15 cellular contexts compared by ENCODE assay signal in the genomic region with DNA sequence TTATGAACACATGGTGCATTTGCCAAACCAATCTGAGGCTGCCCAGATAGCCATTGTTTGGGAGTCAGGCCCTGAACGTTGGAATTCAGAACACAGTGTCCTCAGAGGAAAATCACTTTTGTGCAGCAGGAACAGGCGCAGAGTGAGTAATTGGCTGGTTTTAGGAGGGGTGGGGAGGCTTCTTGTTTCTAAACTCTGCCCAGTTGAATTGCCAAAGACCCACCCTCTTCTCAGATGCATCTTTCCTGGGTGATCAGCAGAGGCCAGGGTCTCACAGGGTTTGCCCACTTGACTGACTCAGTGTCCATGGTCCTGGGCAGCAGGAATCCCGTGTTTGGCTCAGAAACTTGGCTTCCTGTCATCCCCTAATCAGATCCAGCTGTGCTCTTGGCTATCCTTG. TPM values are rescaled to one million over a fixed set of nuclear protein-coding genes. Genes with fewer than 3 reads are reported as not detected.
DNase-seq lines count a peak whose midpoint lies in the region; ATAC-seq and TF ChIP-seq lines count a peak whose summit lies in the region.
"Had no signal": no experiment of that assay in that cellular context is flagged by ENCODE, and none has a peak within 500 bp of the region (broad histone marks: within the 10 kb centered on the region; RNA-seq: fewer than 3 reads in every experiment).

No MANE protein-coding gene starts in this region.

- H3K4me3 ChIP-seq in BE2C (ENCODE audit: low read depth, low read length) (no peak overlapping the region), cardiac fibroblast (replicated peaks in 1 of 2; ENCODE audit: low read depth in 2 of 2, low read length in 2 of 2) (no peak overlapping the region), right cardiac atrium (ENCODE audit: low read length) (no peak overlapping the region), skeletal muscle satellite cell (ENCODE audit: low read length) (no peak overlapping the region)
- H3K4me3 ChIP-seq: BLaER1 had no signal

- H3K4me1 ChIP-seq in BE2C (peaks cover 6% of the 10 kb centered on the region), right cardiac atrium (ENCODE audit: control insufficient read depth, insufficient read depth, low read length) (peaks cover 3% of the 10 kb centered on the region), skeletal muscle satellite cell (ENCODE audit: control insufficient read depth, insufficient read depth, low read length) (peaks cover 22% of the 10 kb centered on the region)
- H3K4me1 ChIP-seq: BLaER1 had no signal

- no peak overlapping the region for H3K4me3 Mint-ChIP-seq in effector memory CD8-positive, alpha-beta T cell
- no peak overlapping the region for H3K4me3 Mint-ChIP-seq in activated CD4-positive, alpha-beta memory T cell treated with anti-CD3 and anti-CD28 coated beads for 36 hours

- ATAC-seq in right cardiac atrium (peak; percentile 70 to 83), GM21723 (IDR thresholded peaks at IDR 0.05; ENCODE audit: unreplicated experiment) (no peak)
- no peak for ATAC-seq in effector memory CD8-positive, alpha-beta T cell (replicated peaks)
- ATAC-seq: left lobe of liver had no signal

- intact Hi-C loops in right cardiac atrium (cut with DNase I): loop anchor here in 2 of 4 donors (5.0 to 10.0 kb wide), 3 partner anchors 146 to 234 kb away; no protein-coding TSS in a partner anchor
- intact Hi-C loops in activated CD4-positive, alpha-beta memory T cell treated with anti-CD3 and anti-CD28 coated beads for 36 hours (cut with micrococcal nuclease): no loop called here

- H3K9me3 Mint-ChIP-seq in effector memory CD8-positive, alpha-beta T cell: no peaks in the 10 kb centered on the region
- H3K9me3 Mint-ChIP-seq in activated CD4-positive, alpha-beta memory T cell treated with anti-CD3 and anti-CD28 coated beads for 36 hours: no peaks in the 10 kb centered on the region

- no peaks in the 10 kb centered on the region for H3K36me3 Mint-ChIP-seq in effector memory CD8-positive, alpha-beta T cell (ENCODE audit: insufficient read depth)
- H3K36me3 Mint-ChIP-seq in activated CD4-positive, alpha-beta memory T cell treated with anti-CD3 and anti-CD28 coated beads for 36 hours: no peaks in the 10 kb centered on the region

- TF ChIP-seq CTCF in BE2C (IDR thresholded peaks at IDR 0.05; ENCODE audit: low read depth, low read length) (0 out of 2 replicates have a peak, but pooled peaks have one; percentile 6), cardiac fibroblast (IDR thresholded peaks at IDR 0.05; ENCODE audit: low read depth, low read length) (no peak)

- no peak overlapping the region for H3K27ac ChIP-seq in right cardiac atrium (ENCODE audit: low read length)
- H3K27ac ChIP-seq: BLaER1 had no signal

- no peak overlapping the region for H3K27ac Mint-ChIP-seq in effector memory CD8-positive, alpha-beta T cell
- no peak overlapping the region for H3K27ac Mint-ChIP-seq in activated CD4-positive, alpha-beta memory T cell treated with anti-CD3 and anti-CD28 coated beads for 36 hours

- DNase-seq in BE2C (no peak), cardiac fibroblast (ENCODE audit: low read depth in 2 of 2) (peak; percentile 51 to 70), right cardiac atrium (peak in 1 of 3 donors; percentile 65), SKM-1 treated with dmso at 0.1 percent for 144 hours (lab: John Stamatoyannopoulos, UW; ENCODE audit: unreplicated experiment) (no peak)
- DNase-seq in effector memory CD8-positive, alpha-beta T cell: no peak
- no peak for DNase-seq in activated CD4-positive, alpha-beta memory T cell treated with anti-CD3 and anti-CD28 coated beads for 36 hours
- DNase-seq: activated CD4-positive, alpha-beta T cell treated with anti-CD3 and anti-CD28 coated beads, Interleukin-2, amount 50 U/mL, for 1 hour; activated naive CD4-positive, alpha-beta T cell treated with anti-CD3 and anti-CD28 coated beads, Interleukin-2, amount 50 U/mL, for 16 hours; glutamatergic neuron; Karpas-422; T-helper 1 cell had no signal

- CTCF ChIA-PET in activated CD4-positive, alpha-beta memory T cell treated with anti-CD3 and anti-CD28 coated beads for 36 hours (lab: Charles Lee): interaction anchor here (8.2 kb wide), 1 partner anchor 149 kb away, joined by 103 read pairs; no protein-coding TSS in a partner anchor

- H3K27me3 ChIP-seq in BE2C (no peaks in the 10 kb centered on the region), right cardiac atrium (ENCODE audit: control insufficient read depth, insufficient read depth) (no peaks in the 10 kb centered on the region), skeletal muscle satellite cell (ENCODE audit: control insufficient read depth, insufficient read depth, low read length) (peaks cover 8% of the 10 kb centered on the region)
- H3K27me3 ChIP-seq: BLaER1 had no signal

- H3K4me2 ChIP-seq in skeletal muscle satellite cell (ENCODE audit: low read length): peak overlapping the region; percentile 36
- H3K4me2 ChIP-seq: BLaER1 had no signal

- WGBS in right cardiac atrium: 29% methylated on average over 3 of the region's 3 CpGs

- POLR2A ChIA-PET in activated CD4-positive, alpha-beta memory T cell treated with anti-CD3 and anti-CD28 coated beads for 36 hours (lab: Charles Lee): interaction anchor here (0.7 kb wide), 1 partner anchor 10 kb away, joined by 4 read pairs; no protein-coding TSS in a partner anchor

- H3K27me3 Mint-ChIP-seq in effector memory CD8-positive, alpha-beta T cell: peaks cover 6 to 15% of the 10 kb centered on the region in 2 donors
- H3K27me3 Mint-ChIP-seq in activated CD4-positive, alpha-beta memory T cell treated with anti-CD3 and anti-CD28 coated beads for 36 hours: no peaks in the 10 kb centered on the region

- H3K9me3 ChIP-seq in BE2C: no peaks in the 10 kb centered on the region
- no peaks in the 10 kb centered on the region for H3K9me3 ChIP-seq in right cardiac atrium (ENCODE audit: control insufficient read depth, low read length)
- H3K9me3 ChIP-seq in skeletal muscle satellite cell (replicated peaks; ENCODE audit: low read length): no peaks in the 10 kb centered on the region
- H3K9me3 ChIP-seq: BLaER1 had no signal

- no peaks in the 10 kb centered on the region for H3K4me1 Mint-ChIP-seq in effector memory CD8-positive, alpha-beta T cell (ENCODE audit: low read depth in 2 of 2)
- peaks cover 2% of the 10 kb centered on the region for H3K4me1 Mint-ChIP-seq in activated CD4-positive, alpha-beta memory T cell treated with anti-CD3 and anti-CD28 coated beads for 36 hours (ENCODE audit: low read depth)

- no peak overlapping the region for H3K9ac ChIP-seq in skeletal muscle satellite cell (ENCODE audit: low read depth, low read length)
- H3K9ac ChIP-seq: BLaER1 had no signal

- H3K36me3 ChIP-seq in BE2C (no peaks in the 10 kb centered on the region), skeletal muscle satellite cell (ENCODE audit: insufficient read depth, low read length) (no peaks in the 10 kb centered on the region)
- H3K36me3 ChIP-seq: BLaER1 had no signal

RNA-seq across cellular contexts. Expression of a gene that starts 24.3 kb away (rescaled TPM):
- 17.9 TPM for polyA plus RNA-seq in BE2C (2012; ENCODE audit: insufficient read depth, insufficient read length, low read depth)
- not detected for total RNA-seq in right cardiac atrium
- not detected for polyA plus RNA-seq in right cardiac atrium
- total RNA-seq in skeletal muscle satellite cell (2012; rRNA removed): not detected in 2 replicates
- total RNA-seq in activated CD4-positive, alpha-beta memory T cell treated with anti-CD3 and anti-CD28 coated beads for 36 hours: not detected
- total RNA-seq: left lobe of liver had no signal

Comparison
In these comparisons a context has a peak if more than half of its experiments do, and no peak if none do; other contexts are left out.
1. DNase-seq: peak in cardiac fibroblast (2 of 2); none in BE2C (single experiment), effector memory CD8-positive, alpha-beta T cell (0 of 3), activated CD4-positive, alpha-beta memory T cell treated with anti-CD3 and anti-CD28 coated beads for 36 hours (single experiment) and SKM-1 treated with dmso at 0.1 percent for 144 hours (single experiment).
2. ATAC-seq: peak in right cardiac atrium (2 of 2); none in effector memory CD8-positive, alpha-beta T cell (single experiment) and GM21723 (single experiment).